18 cellular contexts compared by ENCODE assay signal in genomic region chr1:228865613-228866320, GRCh38.
DNase-seq lines count a peak whose midpoint lies in the region; ATAC-seq and TF ChIP-seq lines count a peak whose summit lies in the region.
"Had no signal": no experiment of that assay in that cellular context is flagged by ENCODE, and none has a peak within 500 bp of the region (broad histone marks: within the 10 kb centered on the region; RNA-seq: fewer than 3 reads in every experiment).

No MANE protein-coding gene starts in this region.

- peak; percentile 1 for DNase-seq in NCI-H1694 treated with DMSO at 0.1 percent for 48 hours (lab: John Stamatoyannopoulos, UW)
- DNase-seq in NCI-H1694 (lab: John Stamatoyannopoulos, UW), result no peak
- peak; percentile 62 for DNase-seq in NCI-H1092 treated with DMSO at 0.1 percent for 48 hours (lab: John Stamatoyannopoulos, UW)
- no peak for DNase-seq in neural crest cell (ENCODE audit: low read depth, low spot score)
- no peak for DNase-seq in progenitor cell of endocrine pancreas (ENCODE audit: low spot score, unreplicated experiment)
- no peak for DNase-seq in COR-L47 (lab: John Stamatoyannopoulos, UW)
- DNase-seq: activated CD4-positive, alpha-beta T cell treated with anti-CD3 and anti-CD28 coated beads, Interleukin-2, amount 50 U/mL, for 1 hour; activated T-cell treated with anti-CD3 and anti-CD28 coated beads for 4 hours; CD4-positive, CD25-positive, alpha-beta regulatory T cell; DMS79 treated with DMSO at 0.1 percent for 48 hours; naive B cell; NCI-H774; stimulated activated CD4-positive, alpha-beta T cell treated with anti-CD3 and anti-CD28 coated beads, Interleukin-12 subunit alpha, Interleukin-12 subunit beta, amount 100 ng/mL, for 4 hours had no signal

- TF ChIP-seq CTCF in brain (conservative IDR thresholded peaks at IDR 0.05), result no peak
- TF ChIP-seq CTCF in neural crest cell (conservative IDR thresholded peaks at IDR 0.05), result no peak
- no peak for TF ChIP-seq CTCF in progenitor cell of endocrine pancreas (IDR thresholded peaks at IDR 0.05; ENCODE audit: unreplicated experiment)

- H3K4me1 Mint-ChIP-seq in brain (peaks cover 93% of the 10 kb centered on the region), neural crest cell (peaks cover 67% of the 10 kb centered on the region), progenitor cell of endocrine pancreas (ENCODE audit: low read depth) (peaks cover 74% of the 10 kb centered on the region)

- H3K4me3 Mint-ChIP-seq in brain (no peak overlapping the region), neural crest cell (no peak overlapping the region), progenitor cell of endocrine pancreas (ENCODE audit: low read depth) (no peak overlapping the region)
- H3K4me3 Mint-ChIP-seq: activated naive CD8-positive, alpha-beta T cell; CD4-positive, CD25-positive, alpha-beta regulatory T cell; naive B cell; stimulated activated effector memory CD8-positive, alpha-beta T cell treated with anti-CD3 and anti-CD28 coated beads, Interleukin-12 subunit alpha, Interleukin-12 subunit beta, amount 100 ng/mL, for 72 hours had no signal

- H3K36me3 Mint-ChIP-seq in brain (no peaks in the 10 kb centered on the region), neural crest cell (ENCODE audit: low read depth) (no peaks in the 10 kb centered on the region), progenitor cell of endocrine pancreas (ENCODE audit: insufficient read depth) (no peaks in the 10 kb centered on the region)
- H3K36me3 Mint-ChIP-seq: activated naive CD8-positive, alpha-beta T cell; CD4-positive, CD25-positive, alpha-beta regulatory T cell; naive B cell; stimulated activated effector memory CD8-positive, alpha-beta T cell treated with anti-CD3 and anti-CD28 coated beads, Interleukin-12 subunit alpha, Interleukin-12 subunit beta, amount 100 ng/mL, for 72 hours had no signal

- ATAC-seq in HG03039 (IDR thresholded peaks at IDR 0.05; ENCODE audit: unreplicated experiment), result no peak
- ATAC-seq: HCT116; stimulated activated effector memory CD8-positive, alpha-beta T cell treated with anti-CD3 and anti-CD28 coated beads, Interleukin-12 subunit alpha, Interleukin-12 subunit beta, amount 100 ng/mL, for 72 hours had no signal

- H3K27me3 Mint-ChIP-seq in brain (peaks cover 13% of the 10 kb centered on the region), neural crest cell (ENCODE audit: low read depth) (no peaks in the 10 kb centered on the region), progenitor cell of endocrine pancreas (no peaks in the 10 kb centered on the region)
- H3K27me3 Mint-ChIP-seq: activated naive CD8-positive, alpha-beta T cell had no signal

- H3K27ac Mint-ChIP-seq in brain (peak overlapping the region; percentile 78 to 98 (median 89)), neural crest cell (ENCODE audit: unreplicated experiment) (peak overlapping the region; percentile 32), progenitor cell of endocrine pancreas (no peak overlapping the region)
- H3K27ac Mint-ChIP-seq: activated naive CD8-positive, alpha-beta T cell; CD4-positive, CD25-positive, alpha-beta regulatory T cell; stimulated activated effector memory CD8-positive, alpha-beta T cell treated with anti-CD3 and anti-CD28 coated beads, Interleukin-12 subunit alpha, Interleukin-12 subunit beta, amount 100 ng/mL, for 72 hours had no signal

- no peaks in the 10 kb centered on the region for H3K9me3 Mint-ChIP-seq in brain
- H3K9me3 Mint-ChIP-seq in neural crest cell, result no peaks in the 10 kb centered on the region
- no peaks in the 10 kb centered on the region for H3K9me3 Mint-ChIP-seq in progenitor cell of endocrine pancreas (ENCODE audit: low read depth)
- H3K9me3 Mint-ChIP-seq: CD4-positive, CD25-positive, alpha-beta regulatory T cell; naive B cell; stimulated activated effector memory CD8-positive, alpha-beta T cell treated with anti-CD3 and anti-CD28 coated beads, Interleukin-12 subunit alpha, Interleukin-12 subunit beta, amount 100 ng/mL, for 72 hours had no signal

Comparison
In these comparisons a context has a peak if more than half of its experiments do, and no peak if none do; other contexts are left out.
1. DNase-seq: peak in NCI-H1694 treated with DMSO at 0.1 percent for 48 hours (single experiment) and NCI-H1092 treated with DMSO at 0.1 percent for 48 hours (single experiment); none in NCI-H1694 (single experiment), neural crest cell (single experiment), progenitor cell of endocrine pancreas (single experiment) and COR-L47 (single experiment).